11 cellular contexts compared by ENCODE assay signal in the genomic region with DNA sequence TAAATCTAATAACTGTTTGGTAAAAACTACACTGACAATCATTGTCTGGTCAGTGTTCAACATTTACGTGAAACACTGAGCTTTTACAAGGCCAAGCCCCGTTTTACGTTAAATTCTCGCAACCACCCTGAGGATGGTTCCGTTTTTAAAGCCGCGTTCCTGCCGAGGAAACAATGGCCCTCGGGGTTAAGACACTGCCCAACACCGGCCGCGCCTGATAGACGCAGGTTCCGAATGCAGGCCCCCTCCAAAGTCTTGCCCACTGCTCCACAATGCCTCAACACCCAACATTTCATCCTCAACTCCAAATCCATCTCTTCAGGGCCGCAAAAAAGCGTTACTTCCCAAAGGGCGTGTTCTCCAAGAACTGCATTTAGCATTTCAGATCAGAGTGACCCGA. TPM values are rescaled to one million over a fixed set of nuclear protein-coding genes. Genes with fewer than 3 reads are reported as not detected.
A peak's percentile ranks its signal among the peaks of the same experiment; 100 is the strongest.
DNase-seq lines count a peak whose midpoint lies in the region; ATAC-seq and TF ChIP-seq lines count a peak whose summit lies in the region.
"Had no signal": no experiment of that assay in that cellular context is flagged by ENCODE, and none has a peak within 500 bp of the region (broad histone marks: within the 10 kb centered on the region; RNA-seq: fewer than 3 reads in every experiment).

No MANE protein-coding gene starts in this region.

- DNase-seq in GM23338 (ENCODE audit: low spot score) (peak; percentile 39), fibroblast of the aortic adventitia (ENCODE audit: low read depth) (no peak), retina (peak; percentile 61), left colon (no peak), NCI-H2081 (lab: John Stamatoyannopoulos, UW) (no peak), T-helper 1 cell (no peak)
- no peak for DNase-seq in activated T-cell treated with anti-CD3 and anti-CD28 coated beads, Interleukin-2, amount 50 U/mL, for 72 hours
- DNase-seq: activated naive CD4-positive, alpha-beta T cell treated with anti-CD3 and anti-CD28 coated beads, Interleukin-2, amount 50 U/mL, for 16 hours; effector memory CD4-positive, alpha-beta T cell; NK-92 treated with Interleukin-12 subunit alpha and Interleukin-12 subunit beta, amount 100 ng/mL, for 24 hours had no signal

- H3K27ac ChIP-seq in GM23338 (ENCODE audit: low read depth) (no peak overlapping the region), OCI-LY3 (ENCODE audit: low read length) (no peak overlapping the region)

- peak overlapping the region; percentile 88 for H3K4me3 ChIP-seq in GM23338
- H3K4me3 ChIP-seq in OCI-LY3 (ENCODE audit: low read length) = peak overlapping the region; percentile 90
- H3K4me3 ChIP-seq in fibroblast of the aortic adventitia (ENCODE audit: low read depth, low read length) = peak overlapping the region; percentile 83

- peaks cover 14% of the 10 kb centered on the region; the same call in 2 of the 3 replicates for H3K9me3 Mint-ChIP-seq in GM23338
- H3K9me3 Mint-ChIP-seq in activated T-cell treated with anti-CD3 and anti-CD28 coated beads, Interleukin-2, amount 50 U/mL, for 72 hours = no peaks in the 10 kb centered on the region

- no peak for TF ChIP-seq CTCF in GM23338 (conservative IDR thresholded peaks at IDR 0.05; ENCODE audit: low read depth in 2 of 2)
- no peak for TF ChIP-seq CTCF in OCI-LY3 (IDR thresholded peaks at IDR 0.05; ENCODE audit: low read depth, low read length)
- no peak for TF ChIP-seq CTCF in fibroblast of the aortic adventitia (IDR thresholded peaks at IDR 0.05; ENCODE audit: insufficient read depth, low read length)

- H3K36me3 ChIP-seq in GM23338 (ENCODE audit: insufficient read depth) (peaks cover 19% of the 10 kb centered on the region), OCI-LY3 (replicated peaks; ENCODE audit: low read depth, low read length) (peaks cover 22% of the 10 kb centered on the region)

- peaks cover 5% of the 10 kb centered on the region; the same call in 1 of the 2 replicates for H3K9me3 ChIP-seq in OCI-LY3 (ENCODE audit: insufficient read depth, low read length)

- peak overlapping the region; percentile 3; the same call in 1 of the 2 replicates for H3K27ac Mint-ChIP-seq in GM23338
- no peak overlapping the region for H3K27ac Mint-ChIP-seq in activated T-cell treated with anti-CD3 and anti-CD28 coated beads, Interleukin-2, amount 50 U/mL, for 72 hours

- H3K9me2 ChIP-seq in GM23338 (ENCODE audit: insufficient read depth) = no peaks in the 10 kb centered on the region

- H4K20me1 ChIP-seq in GM23338 (replicated peaks; ENCODE audit: insufficient read depth) (peaks cover 7% of the 10 kb centered on the region), OCI-LY3 (ENCODE audit: insufficient read depth, low read length) (peaks cover 5% of the 10 kb centered on the region; the same call in 1 of the 2 replicates)

- H3K9ac ChIP-seq in OCI-LY3 (ENCODE audit: low read length) = no peak overlapping the region; the same call in 1 of the 2 replicates

- H3K79me2 ChIP-seq in GM23338 (replicated peaks; ENCODE audit: insufficient read depth) (peaks cover 39% of the 10 kb centered on the region), OCI-LY3 (ENCODE audit: low read length) (peaks cover 41% of the 10 kb centered on the region)

- H3K27me3 Mint-ChIP-seq in GM23338 (ENCODE audit: insufficient read depth, low read depth, poor library complexity) = no peaks in the 10 kb centered on the region
- H3K27me3 Mint-ChIP-seq in activated T-cell treated with anti-CD3 and anti-CD28 coated beads, Interleukin-2, amount 50 U/mL, for 72 hours (ENCODE audit: low read depth) = no peaks in the 10 kb centered on the region

- intact Hi-C loops in left colon (cut with DNase I, micrococcal nuclease) = no loop called here

- H3K36me3 Mint-ChIP-seq in GM23338 (ENCODE audit: low read depth) = peaks cover 28% of the 10 kb centered on the region
- H3K36me3 Mint-ChIP-seq in activated T-cell treated with anti-CD3 and anti-CD28 coated beads, Interleukin-2, amount 50 U/mL, for 72 hours (ENCODE audit: insufficient read depth in 2 of 2) = peaks cover 6 to 16% of the 10 kb centered on the region in 2 donors

- H3K4me1 Mint-ChIP-seq in GM23338 = peaks cover 18% of the 10 kb centered on the region
- peaks cover 6% of the 10 kb centered on the region for H3K4me1 Mint-ChIP-seq in activated T-cell treated with anti-CD3 and anti-CD28 coated beads, Interleukin-2, amount 50 U/mL, for 72 hours (ENCODE audit: low read depth)

- ATAC-seq in GM23338 (peak; percentile 32), left colon (no peak)
- ATAC-seq in activated T-cell treated with anti-CD3 and anti-CD28 coated beads, Interleukin-2, amount 50 U/mL, for 72 hours (replicated peaks in 1 of 2) = no peak

- H3F3A ChIP-seq in GM23338 (replicated peaks; ENCODE audit: low read depth) = no peaks in the 10 kb centered on the region

- H3K27me3 ChIP-seq in GM23338 (ENCODE audit: insufficient read depth) = no peaks in the 10 kb centered on the region
- H3K27me3 ChIP-seq in OCI-LY3 (ENCODE audit: low read depth, low read length) = peaks cover 11% of the 10 kb centered on the region

- H3K4me3 Mint-ChIP-seq in GM23338 = no peak overlapping the region
- H3K4me3 Mint-ChIP-seq in activated T-cell treated with anti-CD3 and anti-CD28 coated beads, Interleukin-2, amount 50 U/mL, for 72 hours = no peak overlapping the region

- H3K4me2 ChIP-seq in GM23338 (peak overlapping the region; percentile 87), OCI-LY3 (ENCODE audit: low read length) (peak overlapping the region; percentile 95)

- peak overlapping the region; percentile 96 for H2AFZ ChIP-seq in GM23338
- peak overlapping the region; percentile 91 for H2AFZ ChIP-seq in OCI-LY3 (ENCODE audit: low read depth, low read length)

- H3K4me1 ChIP-seq in GM23338 (ENCODE audit: insufficient read depth) = peaks cover 16% of the 10 kb centered on the region
- H3K4me1 ChIP-seq in OCI-LY3 (ENCODE audit: low read length) = peaks cover 11% of the 10 kb centered on the region

TF ChIP-seq in GM23338, 12 proteins besides CTCF, POLR2A, EP300 and RAD21 (continues in another document):
- TF ChIP-seq ZNF331 (CRISPR knock-in tag; IDR thresholded peaks at IDR 0.05; ENCODE audit: low read depth) = no peak
- TF ChIP-seq EZH2phosphoT487 (IDR thresholded peaks at IDR 0.05; ENCODE audit: unreplicated experiment) = no peak
- no peak for TF ChIP-seq ZNF114 (CRISPR knock-in tag; IDR thresholded peaks at IDR 0.05)

RNA-seq across cellular contexts. Expression of a gene that starts 1.0 kb away (rescaled TPM):
- total RNA-seq in GM23338 (2014; rRNA removed; shearing (Covaris generic)) = 31.1 and 35.4 TPM in 2 replicates
- polyA plus RNA-seq in GM23338 (2016; fragmentation: Nextera tagmentation; extraction: Ambion mirVana) = 458 and 475 TPM in 2 replicates
- total RNA-seq in fibroblast of the aortic adventitia (ENCODE audit: low replicate concordance) = 15.0 and 22.4 TPM in 2 replicates
- 10 to 100 TPM; 13.5 to 17.4 TPM for total RNA-seq in left colon
- 10 to 100 TPM; 36.3 to 36.6 TPM for total RNA-seq in activated T-cell treated with anti-CD3 and anti-CD28 coated beads, Interleukin-2, amount 50 U/mL, for 72 hours

Comparison
In these comparisons a context has a peak if more than half of its experiments do, and no peak if none do; other contexts are left out.
1. DNase-seq: peak in GM23338 (single experiment) and retina (single experiment); none in fibroblast of the aortic adventitia (single experiment), left colon (0 of 2), activated T-cell treated with anti-CD3 and anti-CD28 coated beads, Interleukin-2, amount 50 U/mL, for 72 hours (0 of 2), NCI-H2081 (0 of 2) and T-helper 1 cell (0 of 5).
2. Peak in every context shown above with its lines, with median percentiles within 50 percentile points of each other: H3K4me3 ChIP-seq.